Comparison of ENCODE assay signal across 1 cellular context in genomic region chr7:151853896-151854807, GRCh38.
TF ChIP-seq lines count a peak whose summit lies in the region.

No MANE protein-coding gene starts in this region.

TF ChIP-seq in SK-N-SH, 30 proteins besides CTCF, POLR2A, EP300 and RAD21:
- TF ChIP-seq, protein P1, sequence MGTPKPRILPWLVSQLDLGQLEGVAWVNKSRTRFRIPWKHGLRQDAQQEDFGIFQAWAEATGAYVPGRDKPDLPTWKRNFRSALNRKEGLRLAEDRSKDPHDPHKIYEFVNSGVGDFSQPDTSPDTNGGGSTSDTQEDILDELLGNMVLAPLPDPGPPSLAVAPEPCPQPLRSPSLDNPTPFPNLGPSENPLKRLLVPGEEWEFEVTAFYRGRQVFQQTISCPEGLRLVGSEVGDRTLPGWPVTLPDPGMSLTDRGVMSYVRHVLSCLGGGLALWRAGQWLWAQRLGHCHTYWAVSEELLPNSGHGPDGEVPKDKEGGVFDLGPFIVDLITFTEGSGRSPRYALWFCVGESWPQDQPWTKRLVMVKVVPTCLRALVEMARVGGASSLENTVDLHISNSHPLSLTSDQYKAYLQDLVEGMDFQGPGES (IDR thresholded peaks at IDR 0.05; ENCODE audit: low read depth, low read length) = no peak
- TF ChIP-seq TCF12 (IDR thresholded peaks at IDR 0.05) = no peak
- TF ChIP-seq TEAD4 (IDR thresholded peaks at IDR 0.05; ENCODE audit: borderline replicate concordance, insufficient read depth) = no peak
